ENCODE assay signal across 9 cellular contexts in the genomic region with DNA sequence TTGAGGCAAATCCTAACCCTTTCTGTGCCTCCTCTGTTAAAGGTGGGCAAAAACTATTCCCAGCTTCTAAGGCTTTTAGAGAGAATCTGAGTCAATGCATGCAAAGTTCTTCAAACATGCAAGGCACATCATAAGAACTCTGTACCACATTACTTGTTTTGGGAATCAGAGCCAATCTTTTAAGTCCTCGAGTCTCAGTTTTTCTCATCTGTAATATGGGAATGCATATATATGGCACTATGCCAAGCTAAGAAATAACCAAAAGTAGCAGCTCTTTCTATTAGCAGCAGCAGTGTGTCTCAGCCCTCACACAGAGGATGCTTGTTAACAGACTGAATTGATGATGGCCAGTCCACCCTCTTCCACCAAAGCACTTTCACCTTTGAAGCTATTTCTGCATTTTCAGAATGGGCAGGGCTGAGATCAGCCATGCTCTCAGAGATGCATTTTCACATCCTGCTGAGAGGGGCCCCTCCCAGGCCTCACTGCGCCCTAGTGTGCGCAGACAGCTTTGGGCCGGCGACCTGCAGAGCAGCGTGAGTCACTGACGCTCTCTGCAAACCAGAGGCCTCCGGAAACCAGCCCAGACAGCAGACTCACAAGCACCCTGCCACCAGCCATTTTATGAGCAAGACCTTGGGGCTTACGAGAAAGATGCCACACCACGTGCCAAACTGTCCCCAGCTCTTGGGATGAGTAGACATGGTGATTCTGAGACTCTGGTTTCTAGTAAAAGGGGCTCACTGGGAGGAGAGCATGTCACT.
DNase-seq lines count a peak whose midpoint lies in the region; ATAC-seq and FAIRE-seq lines count a peak whose summit lies in the region.
"Had no signal": no experiment of that assay in that cellular context is flagged by ENCODE, and none has a peak within 500 bp of the region (broad histone marks: within the 10 kb centered on the region; RNA-seq: fewer than 3 reads in every experiment).

No MANE protein-coding gene starts in this region.

- peak; percentile 84 for DNase-seq in GM19239 (ENCODE audit: insufficient read length, low spot score)
- peak; percentile 66 to 72 for DNase-seq in activated CD4-positive, alpha-beta T cell treated with anti-CD3 and anti-CD28 coated beads for 24 hours (ENCODE audit: low read depth in 2 of 2)
- peak; percentile 86 for DNase-seq in effector CD4-positive, alpha-beta T cell
- DNase-seq in stimulated activated CD8-positive, alpha-beta memory T cell treated with anti-CD3 and anti-CD28 coated beads, Interleukin-12 subunit alpha, Interleukin-12 subunit beta, amount 100 ng/mL, for 4 hours (ENCODE audit: low read depth), result peak; percentile 71
- no peak for DNase-seq in putamen (ENCODE audit: low spot score)
- no peak for DNase-seq in kidney glomerular epithelial cell (lab: John Stamatoyannopoulos, UW)
- DNase-seq in COLO668 (lab: John Stamatoyannopoulos, UW; ENCODE audit: unreplicated experiment), result no peak

- peak; percentile 83 for FAIRE-seq in GM19239 (lab: Jason Lieb, UNC)

- ATAC-seq in HG03139 (IDR thresholded peaks at IDR 0.05; ENCODE audit: unreplicated experiment), result peak; percentile 81
- ATAC-seq: Panc1 had no signal

Comparison
In these comparisons a context has a peak if more than half of its experiments do, and no peak if none do; other contexts are left out.
1. DNase-seq: peak in GM19239 (single experiment), activated CD4-positive, alpha-beta T cell treated with anti-CD3 and anti-CD28 coated beads for 24 hours (2 of 2), effector CD4-positive, alpha-beta T cell (single experiment) and stimulated activated CD8-positive, alpha-beta memory T cell treated with anti-CD3 and anti-CD28 coated beads, Interleukin-12 subunit alpha, Interleukin-12 subunit beta, amount 100 ng/mL, for 4 hours (single experiment); none in putamen (single experiment), kidney glomerular epithelial cell (single experiment) and COLO668 (single experiment).